In the genomic region with DNA sequence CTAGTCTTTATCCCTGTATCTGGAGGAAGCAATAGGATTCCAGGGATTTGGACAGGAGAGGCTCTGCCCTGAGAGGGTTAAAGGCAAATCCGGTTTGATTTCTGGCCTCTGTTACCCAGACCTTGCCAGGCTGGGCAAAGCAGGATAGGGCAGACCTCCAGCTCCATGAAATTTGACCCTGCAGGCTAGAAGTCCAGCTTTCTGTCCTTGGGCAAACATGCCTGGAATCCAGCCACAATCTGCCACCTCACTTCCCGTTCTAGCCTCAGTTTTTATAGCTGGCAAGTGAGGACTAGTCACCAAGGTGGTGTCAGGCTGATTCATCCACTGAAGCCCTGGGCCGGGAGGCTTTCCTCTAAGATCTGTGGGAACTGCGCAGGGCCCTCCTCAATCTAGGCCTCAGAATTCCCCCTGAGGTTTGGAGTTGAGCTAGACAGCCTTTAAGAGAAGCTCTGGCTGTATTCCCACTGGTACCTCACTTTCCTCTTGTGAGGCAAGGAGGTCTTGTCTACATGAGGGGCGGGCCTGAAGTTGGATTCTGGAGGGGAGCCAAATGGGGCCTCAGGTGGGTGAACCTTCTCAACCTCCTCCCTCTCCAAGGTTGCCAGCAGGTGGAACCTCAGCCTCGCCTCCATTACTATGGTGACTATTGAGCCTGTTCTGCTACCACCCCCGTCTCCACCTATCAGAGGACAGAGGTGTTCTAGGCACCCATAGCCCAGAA, we compare ENCODE assay signal across 8 cellular contexts. TPM values are rescaled to one million over a fixed set of nuclear protein-coding genes. Genes with fewer than 3 reads are reported as not detected.
DNase-seq lines count a peak whose midpoint lies in the region; TF ChIP-seq lines count a peak whose summit lies in the region.

No MANE protein-coding gene starts in this region.

- POLR2A ChIA-PET in AG04449 (lab: Yijun Ruan, JAX), result interaction anchor here (1.2 to 1.8 kb wide), 4 partner anchors 15 to 661 kb away, joined by 7 to 11 read pairs (median 8); a partner anchor contains a TSS

- no peaks in the 10 kb centered on the region for H3K9me3 ChIP-seq in ascending aorta

- H3K4me3 ChIP-seq in AG04449 (ENCODE audit: low read depth, low read length) (no peak overlapping the region), LNCaP clone FGC (ENCODE audit: low read depth, low read length) (peak overlapping the region; percentile 20), ascending aorta (no peak overlapping the region)

- TF ChIP-seq CTCF in AG04449 (IDR thresholded peaks at IDR 0.05; ENCODE audit: insufficient read depth, low read length, missing control alignments), result no peak
- no peak for TF ChIP-seq CTCF in LNCaP clone FGC (IDR thresholded peaks at IDR 0.05; ENCODE audit: control insufficient read depth, extremely low read depth, insufficient read depth)
- no peak for TF ChIP-seq CTCF in ascending aorta (IDR thresholded peaks at IDR 0.05)

- H3K4me1 ChIP-seq in ascending aorta, result peaks cover 5 to 13% of the 10 kb centered on the region in 2 donors

- DNase-seq in AG04449 (ENCODE audit: low read depth, low spot score), result peak; percentile 89
- DNase-seq in LNCaP clone FGC (ENCODE audit: low read depth), result peak; percentile 100
- peak; percentile 73 to 96 for DNase-seq in ascending aorta (ENCODE audit: low spot score in 2 of 2)
- peak; percentile 41 for DNase-seq in iPS-NIHi11 (ENCODE audit: low spot score)
- peak in 14 of 49 donors; percentile 9 to 86 (median 40) for DNase-seq in substantia nigra (lab: John Stamatoyannopoulos, UW)
- no peak for DNase-seq in NCI-H524 (lab: John Stamatoyannopoulos, UW)
- no peak for DNase-seq in activated CD4-positive, alpha-beta T cell treated with anti-CD3 and anti-CD28 coated beads, Interleukin-2, amount 50 U/mL, for 1 hour
- DNase-seq in activated CD4-positive, CD25-positive, alpha-beta regulatory T cell treated with anti-CD3 and anti-CD28 coated beads, Interleukin-2, amount 50 U/mL, for 72 hours, result no peak

- no peaks in the 10 kb centered on the region for H3K27me3 ChIP-seq in ascending aorta

- H3K36me3 ChIP-seq in ascending aorta, result peaks cover 0 to 6% of the 10 kb centered on the region in 2 donors

- H3K27ac ChIP-seq in ascending aorta, result peak overlapping the region; percentile 93
- H3K27ac ChIP-seq in substantia nigra (ENCODE audit: low read depth, low read length, poor library complexity, severe bottlenecking), result peak overlapping the region; percentile 19

- CTCF ChIA-PET in AG04449 (lab: Yijun Ruan, JAX), result interaction anchor here (0.8 to 25.6 kb wide), 13 partner anchors 8 to 300 kb away, joined by 3 to 631 read pairs (median 3); a partner anchor contains a TSS

- intact Hi-C loops in ascending aorta (cut with DNase I), result loop anchor here (1.0 to 5.0 kb wide), 6 partner anchors 15 to 380 kb away; a partner anchor contains a TSS

RNA-seq across cellular contexts. Expression of a gene that starts 7.0 kb away (rescaled TPM):
- total RNA-seq in ascending aorta, result not detected

RNA-seq across cellular contexts. Expression of a gene that starts 8.4 kb away (rescaled TPM):
- total RNA-seq in ascending aorta, result 8.9 TPM

RNA-seq across cellular contexts. Expression of a gene that starts 15.0 kb away (rescaled TPM):
- 122 TPM for total RNA-seq in ascending aorta

RNA-seq across cellular contexts. Expression of a gene that starts 19.9 kb away (rescaled TPM):
- 7.2 TPM for total RNA-seq in ascending aorta

RNA-seq across cellular contexts. Expression of a gene that starts 50.9 kb away (rescaled TPM):
- total RNA-seq in ascending aorta, result 33.1 TPM

Comparison
In these comparisons a context has a peak if more than half of its experiments do, and no peak if none do; other contexts are left out.
1. DNase-seq: peak in AG04449 (single experiment), LNCaP clone FGC (single experiment), ascending aorta (2 of 2) and iPS-NIHi11 (single experiment); none in NCI-H524 (0 of 2), activated CD4-positive, alpha-beta T cell treated with anti-CD3 and anti-CD28 coated beads, Interleukin-2, amount 50 U/mL, for 1 hour (single experiment) and activated CD4-positive, CD25-positive, alpha-beta regulatory T cell treated with anti-CD3 and anti-CD28 coated beads, Interleukin-2, amount 50 U/mL, for 72 hours (single experiment).